12 cellular contexts compared by ENCODE assay signal in genomic region chr3:47444103-47444502, GRCh38. TPM values are rescaled to one million over a fixed set of nuclear protein-coding genes. Genes with fewer than 3 reads are reported as not detected.
DNase-seq lines count a peak whose midpoint lies in the region; ATAC-seq and TF ChIP-seq lines count a peak whose summit lies in the region.
"Had no signal": no experiment of that assay in that cellular context is flagged by ENCODE, and none has a peak within 500 bp of the region (broad histone marks: within the 10 kb centered on the region; RNA-seq: fewer than 3 reads in every experiment).

No MANE protein-coding gene starts in this region.

- H4K20me1 ChIP-seq in HCT116 (ENCODE audit: insufficient read depth): no peaks in the 10 kb centered on the region

- no TSS peak for BruUV-seq in HCT116 (replicated peaks; lab: Mats Ljungman, UMichigan)

- RAD21 ChIA-PET in HCT116 (lab: Charles Lee; ENCODE audit: low non-redundant PET in 1 of 2, low total read pairs in 2 of 2, uncharacterized antibody in 2 of 2, unreplicated experiment in 2 of 2): no interaction called here

- H3K9ac ChIP-seq in HCT116 (ENCODE audit: low read length) (no peak overlapping the region), skeletal muscle tissue (ENCODE audit: low read depth in 1 of 3, low read length in 3 of 3) (peak overlapping the region in 1 of 3 donors; percentile 61)

- H3K27ac Mint-ChIP-seq in activated naive CD4-positive, alpha-beta T cell treated with anti-CD3 and anti-CD28 coated beads, Interleukin-2, amount 50 U/mL, for 72 hours: peak overlapping the region; percentile 20 to 94

- H3K27me3 ChIP-seq in HCT116 (ENCODE audit: insufficient read depth, low read length) (no peaks in the 10 kb centered on the region), gastroesophageal sphincter (no peaks in the 10 kb centered on the region), skeletal muscle tissue (ENCODE audit: control insufficient read depth in 3 of 3, insufficient read depth in 3 of 3, low read length in 3 of 3) (no peaks in the 10 kb centered on the region), upper lobe of left lung (no peaks in the 10 kb centered on the region)

- peaks cover 9 to 17% of the 10 kb centered on the region in 2 donors for H3K36me3 Mint-ChIP-seq in activated naive CD4-positive, alpha-beta T cell treated with anti-CD3 and anti-CD28 coated beads, Interleukin-2, amount 50 U/mL, for 72 hours

- DNase-seq in HCT116 (ENCODE audit: low read depth, low spot score) (no peak), SHP77 treated with DMSO at 0.1 percent for 48 hours (lab: John Stamatoyannopoulos, UW) (no peak), upper lobe of left lung (no peak)
- DNase-seq in activated naive CD4-positive, alpha-beta T cell treated with anti-CD3 and anti-CD28 coated beads, Interleukin-2, amount 50 U/mL, for 72 hours (ENCODE audit: low spot score in 2 of 2): no peak
- no peak for DNase-seq in activated CD4-positive, CD25-positive, alpha-beta regulatory T cell treated with anti-CD3 and anti-CD28 coated beads, Interleukin-2, amount 50 U/mL, for 72 hours
- DNase-seq: activated CD4-positive, alpha-beta T cell treated with anti-CD3 and anti-CD28 coated beads, Interleukin-2, amount 50 U/mL, for 1 hour; NCI-H2171 treated with DMSO at 0.1 percent for 48 hours; SIG-M5; stimulated activated naive CD4-positive, alpha-beta T cell had no signal

- CTCF ChIA-PET in HCT116 (lab: Charles Lee): no interaction called here

- TF ChIP-seq RAD21 in HCT116 (IDR thresholded peaks at IDR 0.05; ENCODE audit: low read depth): no peak

- no peak overlapping the region for H3K4me3 ChIP-seq in HCT116 (replicated peaks in 1 of 2; ENCODE audit: low read depth in 1 of 2, low read length in 2 of 2)
- H3K4me3 ChIP-seq in gastroesophageal sphincter: no peak overlapping the region
- H3K4me3 ChIP-seq in skeletal muscle tissue (ENCODE audit: low read length in 3 of 3): no peak overlapping the region
- H3K4me3 ChIP-seq in upper lobe of left lung: no peak overlapping the region

- TF ChIP-seq POLR2A in HCT116 (IDR thresholded peaks at IDR 0.05; ENCODE audit: borderline replicate concordance, extremely low read depth, insufficient read depth, insufficient read length) (no peak), gastroesophageal sphincter (IDR thresholded peaks at IDR 0.05) (no peak), upper lobe of left lung (IDR thresholded peaks at IDR 0.05) (no peak)

- H3K27ac ChIP-seq in HCT116 (ENCODE audit: low read depth, low read length) (no peak overlapping the region), gastroesophageal sphincter (peak overlapping the region; percentile 77 to 84 (median 80)), skeletal muscle tissue (ENCODE audit: low read depth, low read length) (peak overlapping the region; percentile 84), upper lobe of left lung (peak overlapping the region in 2 of 4 donors; percentile 72)

- H2AFZ ChIP-seq in HCT116 (ENCODE audit: low read depth, low read length, poor library complexity, severe bottlenecking): no peak overlapping the region

- peaks cover 29% of the 10 kb centered on the region for H3K79me2 ChIP-seq in HCT116 (ENCODE audit: insufficient read depth, low read length)

- no peaks in the 10 kb centered on the region for H3K9me2 ChIP-seq in HCT116 (ENCODE audit: insufficient read depth)

- peaks cover 3 to 4% of the 10 kb centered on the region in 2 experiments; a peak in 2 of 4 replicates for H3K36me3 ChIP-seq in HCT116 (ENCODE audit: control insufficient read depth in 1 of 2, insufficient read depth in 2 of 2, low read length in 2 of 2)
- H3K36me3 ChIP-seq in gastroesophageal sphincter: peaks cover 0 to 24% of the 10 kb centered on the region in 2 donors
- H3K36me3 ChIP-seq in skeletal muscle tissue (ENCODE audit: control insufficient read depth in 3 of 3, insufficient read depth in 3 of 3, low read length in 3 of 3): peaks cover 4 to 11% (median 9%) of the 10 kb centered on the region in 3 donors
- H3K36me3 ChIP-seq in upper lobe of left lung: peaks cover 0 to 29% (median 14%) of the 10 kb centered on the region in 4 donors

- H3K9me3 ChIP-seq in HCT116 (ENCODE audit: control insufficient read depth in 1 of 2, insufficient read depth in 1 of 2, low read depth in 1 of 2, low read length in 2 of 2) (0 out of 4 replicates have a peak, but pooled peaks cover 0 to 3% of the 10 kb centered on the region in 2 experiments), gastroesophageal sphincter (no peaks in the 10 kb centered on the region), skeletal muscle tissue (ENCODE audit: control insufficient read depth in 3 of 3, low read length in 3 of 3) (no peaks in the 10 kb centered on the region), upper lobe of left lung (no peaks in the 10 kb centered on the region)

- POLR2A ChIA-PET in HCT116 (lab: Charles Lee): no interaction called here

- no peak for TF ChIP-seq EP300 in gastroesophageal sphincter (IDR thresholded peaks at IDR 0.05)
- no peak for TF ChIP-seq EP300 in upper lobe of left lung (IDR thresholded peaks at IDR 0.05)

- ATAC-seq in HCT116 (no peak), gastroesophageal sphincter (no peak), upper lobe of left lung (ENCODE audit: low FRiP score in 2 of 2) (no peak), GM18517 (IDR thresholded peaks at IDR 0.05; ENCODE audit: unreplicated experiment) (no peak)
- peak; percentile 24 to 73 for ATAC-seq in activated naive CD4-positive, alpha-beta T cell treated with anti-CD3 and anti-CD28 coated beads, Interleukin-2, amount 50 U/mL, for 72 hours

- H3K4me2 ChIP-seq in HCT116 (ENCODE audit: low read length): peak overlapping the region; percentile 35

- H3K9me3 Mint-ChIP-seq in activated naive CD4-positive, alpha-beta T cell treated with anti-CD3 and anti-CD28 coated beads, Interleukin-2, amount 50 U/mL, for 72 hours: peaks cover 0 to 8% of the 10 kb centered on the region in 2 donors

- H3K4me1 ChIP-seq in HCT116 (ENCODE audit: control insufficient read depth in 1 of 2, insufficient read depth in 2 of 2, low read length in 2 of 2) (peaks cover 9 to 23% of the 10 kb centered on the region in 2 experiments), gastroesophageal sphincter (peaks cover 0 to 29% (median 13%) of the 10 kb centered on the region in 3 donors), skeletal muscle tissue (ENCODE audit: control insufficient read depth in 3 of 3, insufficient read depth in 3 of 3, low read length in 3 of 3) (peaks cover 16 to 24% (median 22%) of the 10 kb centered on the region in 3 donors), upper lobe of left lung (peaks cover 5 to 17% (median 12%) of the 10 kb centered on the region in 4 donors)

- WGBS in gastroesophageal sphincter (ENCODE audit: low coverage in 1 of 2), 2 donors: 73 to 76% methylated on average over 3 to 5 of the region's 5 CpGs
- 93 to 95% methylated on average over 5 of the region's 5 CpGs for WGBS in upper lobe of left lung, 2 donors

- intact Hi-C loops in HCT116 (cut with micrococcal nuclease): no loop called here

- TF ChIP-seq CTCF in HCT116 (IDR thresholded peaks at IDR 0.05 in 2 of 3, conservative IDR thresholded peaks at IDR 0.05 in 1 of 3; ENCODE audit: borderline replicate concordance in 1 of 3, insufficient read depth in 1 of 3, low read depth in 2 of 3, low read length in 2 of 3) (no peak), gastroesophageal sphincter (IDR thresholded peaks at IDR 0.05) (no peak), upper lobe of left lung (IDR thresholded peaks at IDR 0.05) (no peak)

TF ChIP-seq in HCT116, 20 proteins besides CTCF, POLR2A, EP300 and RAD21 (continues in another document):
- TF ChIP-seq MAX (IDR thresholded peaks at IDR 0.05): no peak
- no peak for TF ChIP-seq CBX3 (IDR thresholded peaks at IDR 0.05; ENCODE audit: low read depth)
- no peak for TF ChIP-seq EZH2 (IDR thresholded peaks at IDR 0.05)
- no peak for TF ChIP-seq ATF3 (IDR thresholded peaks at IDR 0.05)
- no peak for TF ChIP-seq REST (IDR thresholded peaks at IDR 0.05; ENCODE audit: low read depth)

RNA-seq across cellular contexts. Expression of gene SCAP, which starts 31.6 kb away (rescaled TPM):
- total RNA-seq in HCT116 (2021; ENCODE audit: unreplicated experiment) (67.6 TPM), gastroesophageal sphincter (10 to 100 TPM; 58.8 to 93.5 (median 71.5) TPM), skeletal muscle tissue (53.8 TPM), upper lobe of left lung (100 to 1,000 TPM in 2 of 6 donors, 10 to 100 TPM in 4; 65.7 to 134 (median 81.8) TPM)
- 46.3 and 49.8 TPM in 2 replicates for polyA plus RNA-seq in HCT116 (2012)
- 10 to 100 TPM; 53.7 to 61.4 TPM for total RNA-seq in activated naive CD4-positive, alpha-beta T cell treated with anti-CD3 and anti-CD28 coated beads, Interleukin-2, amount 50 U/mL, for 72 hours

Comparison
In these comparisons a context has a peak if more than half of its experiments do, and no peak if none do; other contexts are left out.
1. ATAC-seq: peak in activated naive CD4-positive, alpha-beta T cell treated with anti-CD3 and anti-CD28 coated beads, Interleukin-2, amount 50 U/mL, for 72 hours (2 of 2); none in HCT116 (single experiment), gastroesophageal sphincter (single experiment), upper lobe of left lung (0 of 2) and GM18517 (single experiment).